1 cellular context compared by ENCODE assay signal in genomic region chr2:73778867-73779471, GRCh38.
TF ChIP-seq lines count a peak whose summit lies in the region.
"Not testable (repeated sequence)": the region's sequence is repeated elsewhere in the genome, so short reads cannot be mapped to it uniquely, and the experiment has no call there.

No MANE protein-coding gene starts in this region.

TF ChIP-seq in HepG2, 621 proteins besides CTCF, POLR2A, EP300 and RAD21:
- peak; percentile 54; the same call in 1 of the 2 replicates for TF ChIP-seq ZBTB38 (CRISPR knock-in tag; IDR thresholded peaks at IDR 0.05)
- peak; percentile 10; the same call in 1 of the 2 replicates for TF ChIP-seq ZMYM3 (CRISPR knock-in tag; IDR thresholded peaks at IDR 0.05)
- TF ChIP-seq ZBTB4 (CRISPR knock-in tag; IDR thresholded peaks at IDR 0.05; ENCODE audit: borderline replicate concordance) = 0 out of 2 replicates have a peak, but pooled peaks have one; percentile 21
- peak; percentile 87 for TF ChIP-seq ZNF460 (CRISPR knock-in tag; IDR thresholded peaks at IDR 0.05; ENCODE audit: borderline replicate concordance)
- TF ChIP-seq ZNF772 (CRISPR knock-in tag; IDR thresholded peaks at IDR 0.05) = 0 out of 2 replicates have a peak, but pooled peaks have one; percentile 25
- peak; percentile 41 for TF ChIP-seq ZNF781 (CRISPR knock-in tag; IDR thresholded peaks at IDR 0.05; ENCODE audit: borderline replicate concordance, not compliant biosample characterization)
- TF ChIP-seq MAZ (IDR thresholded peaks at IDR 0.05; ENCODE audit: borderline replicate concordance, low read depth, low read length) = not testable (repeated sequence)
- TF ChIP-seq MAZ (CRISPR knock-in tag; IDR thresholded peaks at IDR 0.05; ENCODE audit: low read depth) = 0 out of 2 replicates have a peak, but pooled peaks have one; percentile 38
- peak; percentile 53; the same call in 1 of the 2 replicates for TF ChIP-seq ZNF441 (CRISPR knock-in tag; IDR thresholded peaks at IDR 0.05; ENCODE audit: borderline replicate concordance)
- TF ChIP-seq ZBTB33 (CRISPR knock-in tag; IDR thresholded peaks at IDR 0.05) = 0 out of 2 replicates have a peak, but pooled peaks have one; percentile 9
- 0 out of 2 replicates have a peak, but pooled peaks have one; percentile 0 for TF ChIP-seq ZNF704 (CRISPR knock-in tag; IDR thresholded peaks at IDR 0.05; ENCODE audit: borderline replicate concordance)
